1 cellular context compared by ENCODE assay signal in genomic region chr19:43526884-43527859, GRCh38.
A peak's percentile ranks its signal among the peaks of the same experiment; 100 is the strongest.
TF ChIP-seq lines count a peak whose summit lies in the region.

TSS of gene ETHE1 (minus strand) at chr19:43527201. CDS start at chr19:43527177, 24 bp downstream.

TF ChIP-seq in GM12878, 131 proteins besides CTCF, POLR2A, EP300 and RAD21 (continued from another document):
- TF ChIP-seq, protein P1, sequence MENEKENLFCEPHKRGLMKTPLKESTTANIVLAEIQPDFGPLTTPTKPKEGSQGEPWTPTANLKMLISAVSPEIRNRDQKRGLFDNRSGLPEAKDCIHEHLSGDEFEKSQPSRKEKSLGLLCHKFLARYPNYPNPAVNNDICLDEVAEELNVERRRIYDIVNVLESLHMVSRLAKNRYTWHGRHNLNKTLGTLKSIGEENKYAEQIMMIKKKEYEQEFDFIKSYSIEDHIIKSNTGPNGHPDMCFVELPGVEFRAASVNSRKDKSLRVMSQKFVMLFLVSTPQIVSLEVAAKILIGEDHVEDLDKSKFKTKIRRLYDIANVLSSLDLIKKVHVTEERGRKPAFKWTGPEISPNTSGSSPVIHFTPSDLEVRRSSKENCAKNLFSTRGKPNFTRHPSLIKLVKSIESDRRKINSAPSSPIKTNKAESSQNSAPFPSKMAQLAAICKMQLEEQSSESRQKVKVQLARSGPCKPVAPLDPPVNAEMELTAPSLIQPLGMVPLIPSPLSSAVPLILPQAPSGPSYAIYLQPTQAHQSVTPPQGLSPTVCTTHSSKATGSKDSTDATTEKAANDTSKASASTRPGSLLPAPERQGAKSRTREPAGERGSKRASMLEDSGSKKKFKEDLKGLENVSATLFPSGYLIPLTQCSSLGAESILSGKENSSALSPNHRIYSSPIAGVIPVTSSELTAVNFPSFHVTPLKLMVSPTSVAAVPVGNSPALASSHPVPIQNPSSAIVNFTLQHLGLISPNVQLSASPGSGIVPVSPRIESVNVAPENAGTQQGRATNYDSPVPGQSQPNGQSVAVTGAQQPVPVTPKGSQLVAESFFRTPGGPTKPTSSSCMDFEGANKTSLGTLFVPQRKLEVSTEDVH (IDR thresholded peaks at IDR 0.05; ENCODE audit: low read depth, partially characterized antibody): no peak
- TF ChIP-seq CREB1 (IDR thresholded peaks at IDR 0.05; ENCODE audit: low read depth) (0 out of 2 replicates have a peak, but pooled peaks have one; percentile 38), FOS (IDR thresholded peaks at IDR 0.05; ENCODE audit: borderline replicate concordance, extremely low read depth, insufficient read length) (no peak), TCF12 (IDR thresholded peaks at IDR 0.05; ENCODE audit: low read depth, low read length) (0 out of 2 replicates have a peak, but pooled peaks have one; percentile 32), ZBTB40 (IDR thresholded peaks at IDR 0.05; ENCODE audit: borderline replicate concordance) (no peak), SP1 (IDR thresholded peaks at IDR 0.05; ENCODE audit: low read depth, low read length) (peak; percentile 71), IKZF1 (conservative IDR thresholded peaks at IDR 0.05) (peak; percentile 67; the same call in 1 of the 2 replicates), SMARCA5 (IDR thresholded peaks at IDR 0.05) (peak; percentile 54), NR2C1 (IDR thresholded peaks at IDR 0.05) (peak; percentile 84), TAF1 (IDR thresholded peaks at IDR 0.05; ENCODE audit: borderline replicate concordance, low read depth, low read length) (peak; percentile 68; the same call in 1 of the 2 replicates), STAT3 (IDR thresholded peaks at IDR 0.05; ENCODE audit: low read depth, low read length) (no peak), BMI1 (IDR thresholded peaks at IDR 0.05; ENCODE audit: borderline replicate concordance) (no peak), NFXL1 (IDR thresholded peaks at IDR 0.05; ENCODE audit: borderline replicate concordance) (no peak), PML (IDR thresholded peaks at IDR 0.05; ENCODE audit: low read length) (no peak), HCFC1 (IDR thresholded peaks at IDR 0.05; ENCODE audit: low read length) (no peak), BHLHE40 (IDR thresholded peaks at IDR 0.05; ENCODE audit: borderline replicate concordance in 1 of 2, low read depth in 2 of 2, low read length in 1 of 2) (peak in 1 of 2 experiments; percentile 59; a peak in 1 of 4 replicates), EGR1 (IDR thresholded peaks at IDR 0.05; ENCODE audit: borderline replicate concordance in 1 of 2, low read depth in 2 of 2, low read length in 2 of 2) (peak in 1 of 2 experiments; percentile 83; a peak in 2 of 3 replicates), POLR2AphosphoS5 (IDR thresholded peaks at IDR 0.05; ENCODE audit: low read length) (peak; percentile 74; the same call in 1 of the 2 replicates), KLF5 (IDR thresholded peaks at IDR 0.05; ENCODE audit: partially characterized antibody) (no peak), SRF (IDR thresholded peaks at IDR 0.05; ENCODE audit: low read depth in 2 of 2, low read length in 2 of 2) (0 out of 4 replicates have a peak, but pooled peaks of 1 of the 2 experiments have one; percentile 19), RBBP5 (conservative IDR thresholded peaks at IDR 0.05) (no peak), MEF2A (IDR thresholded peaks at IDR 0.05; ENCODE audit: insufficient read depth, low read depth, low read length) (no peak)
- TF ChIP-seq, protein P2, sequence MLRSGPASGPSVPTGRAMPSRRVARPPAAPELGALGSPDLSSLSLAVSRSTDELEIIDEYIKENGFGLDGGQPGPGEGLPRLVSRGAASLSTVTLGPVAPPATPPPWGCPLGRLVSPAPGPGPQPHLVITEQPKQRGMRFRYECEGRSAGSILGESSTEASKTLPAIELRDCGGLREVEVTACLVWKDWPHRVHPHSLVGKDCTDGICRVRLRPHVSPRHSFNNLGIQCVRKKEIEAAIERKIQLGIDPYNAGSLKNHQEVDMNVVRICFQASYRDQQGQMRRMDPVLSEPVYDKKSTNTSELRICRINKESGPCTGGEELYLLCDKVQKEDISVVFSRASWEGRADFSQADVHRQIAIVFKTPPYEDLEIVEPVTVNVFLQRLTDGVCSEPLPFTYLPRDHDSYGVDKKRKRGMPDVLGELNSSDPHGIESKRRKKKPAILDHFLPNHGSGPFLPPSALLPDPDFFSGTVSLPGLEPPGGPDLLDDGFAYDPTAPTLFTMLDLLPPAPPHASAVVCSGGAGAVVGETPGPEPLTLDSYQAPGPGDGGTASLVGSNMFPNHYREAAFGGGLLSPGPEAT (IDR thresholded peaks at IDR 0.05; ENCODE audit: low read depth): peak; percentile 85; the same call in 1 of the 2 replicates
